12 cellular contexts compared by ENCODE assay signal in the genomic region with DNA sequence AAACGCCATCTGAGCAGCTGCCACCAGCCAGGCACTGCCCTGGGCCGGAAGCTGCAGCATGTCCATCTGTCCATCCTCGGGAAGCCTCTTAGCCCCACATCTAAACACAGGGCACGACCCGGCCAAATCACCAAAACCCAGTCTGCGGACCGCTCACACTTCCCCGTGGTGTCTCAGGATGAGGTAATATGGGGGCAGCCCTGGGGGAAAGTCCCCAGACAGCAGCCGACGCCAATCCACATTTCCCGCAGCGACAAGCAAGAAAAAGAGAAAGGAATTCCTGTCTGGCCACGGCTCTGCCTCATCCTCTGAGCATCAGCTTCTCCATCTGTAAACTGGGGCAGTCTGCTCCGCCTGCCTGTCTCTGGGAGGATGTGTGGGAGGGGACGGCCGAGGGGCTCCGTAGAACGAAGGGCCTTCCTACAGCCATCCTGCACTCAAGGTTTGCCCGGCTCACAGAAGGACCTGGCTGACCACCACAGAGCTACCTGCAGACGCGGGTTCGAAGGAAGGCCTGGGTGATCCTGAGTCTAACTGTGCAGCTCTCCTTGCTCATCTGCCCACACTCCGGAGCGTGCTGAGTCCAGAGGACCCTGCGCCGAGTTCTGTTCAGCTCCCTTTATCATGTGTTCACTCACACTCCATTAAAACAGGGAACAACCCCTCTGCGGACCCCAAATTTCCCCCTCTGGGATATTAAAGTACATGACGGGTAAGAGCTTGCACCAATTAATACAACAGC.
DNase-seq lines count a peak whose midpoint lies in the region; ATAC-seq and TF ChIP-seq lines count a peak whose summit lies in the region.
"Had no signal": no experiment of that assay in that cellular context is flagged by ENCODE, and none has a peak within 500 bp of the region (broad histone marks: within the 10 kb centered on the region; RNA-seq: fewer than 3 reads in every experiment).

No MANE protein-coding gene starts in this region.

- peak in 7 of 8 donors; percentile 18 to 62 (median 52) for ATAC-seq in heart right ventricle
- ATAC-seq in HG02763 (IDR thresholded peaks at IDR 0.05; ENCODE audit: unreplicated experiment), result no peak
- no peak for ATAC-seq in HG03342 (IDR thresholded peaks at IDR 0.05; ENCODE audit: unreplicated experiment)
- no peak for ATAC-seq in GM19395 (IDR thresholded peaks at IDR 0.05; ENCODE audit: unreplicated experiment)
- ATAC-seq: activated T-helper 17 cell treated with anti-CD3 and anti-CD28 coated beads, Interleukin-2, amount 50 U/mL, for 72 hours; naive thymus-derived CD4-positive, alpha-beta T cell had no signal

- peaks cover 13% of the 10 kb centered on the region for H3K27me3 Mint-ChIP-seq in osteocyte (ENCODE audit: unreplicated experiment)

- intact Hi-C loops in heart right ventricle (cut with DNase I), result loop anchor here in 1 of 10 donors (5.0 kb wide), 1 partner anchor 136 kb away; a partner anchor contains a TSS

- peaks cover 0 to 7% (median 0%) of the 10 kb centered on the region in 7 donors for H3K27me3 ChIP-seq in heart right ventricle

- WGBS in heart right ventricle, 2 donors, result 42 to 56% methylated on average over 28 of the region's 28 CpGs

- peaks cover 14 to 56% (median 35%) of the 10 kb centered on the region in 9 donors for H3K4me1 ChIP-seq in heart right ventricle

- H3K36me3 ChIP-seq in heart right ventricle, result no peaks in the 10 kb centered on the region

- TF ChIP-seq CTCF in heart right ventricle (IDR thresholded peaks at IDR 0.05), result no peak
- TF ChIP-seq CTCF in osteocyte (IDR thresholded peaks at IDR 0.05), result no peak

- no peaks in the 10 kb centered on the region for H3K36me3 Mint-ChIP-seq in osteocyte (ENCODE audit: unreplicated experiment)
- H3K36me3 Mint-ChIP-seq: naive thymus-derived CD4-positive, alpha-beta T cell had no signal

- H3K27ac ChIP-seq in heart right ventricle, result peak overlapping the region; percentile 4 to 84 (median 63)

- H3K27ac Mint-ChIP-seq in osteocyte (ENCODE audit: unreplicated experiment), result peak overlapping the region; percentile 20
- H3K27ac Mint-ChIP-seq: activated T-helper 17 cell treated with anti-CD3 and anti-CD28 coated beads, Interleukin-2, amount 50 U/mL, for 72 hours; naive thymus-derived CD4-positive, alpha-beta T cell had no signal

- H3K4me3 ChIP-seq in heart right ventricle, result peak overlapping the region in 2 of 10 donors; percentile 18 to 21

- H3K9me3 ChIP-seq in heart right ventricle, result no peaks in the 10 kb centered on the region

- no peak overlapping the region for H3K4me3 Mint-ChIP-seq in osteocyte (ENCODE audit: unreplicated experiment)
- H3K4me3 Mint-ChIP-seq: activated T-helper 17 cell treated with anti-CD3 and anti-CD28 coated beads, Interleukin-2, amount 50 U/mL, for 72 hours had no signal

- no peaks in the 10 kb centered on the region for H3K9me3 Mint-ChIP-seq in osteocyte (ENCODE audit: unreplicated experiment)
- H3K9me3 Mint-ChIP-seq: activated T-helper 17 cell treated with anti-CD3 and anti-CD28 coated beads, Interleukin-2, amount 50 U/mL, for 72 hours had no signal

- peak; percentile 75 for DNase-seq in EH (ENCODE audit: low read depth)
- peak; percentile 97 for DNase-seq in RPMI7951 (ENCODE audit: low read depth)
- peak in 1 of 2 donors; percentile 60 for DNase-seq in heart right ventricle
- DNase-seq in osteocyte (ENCODE audit: extremely low spot score, unreplicated experiment), result no peak
- no peak for DNase-seq in activated CD8-positive, alpha-beta memory T cell treated with anti-CD3 and anti-CD28 coated beads, Interleukin-2, amount 50 U/mL, for 48 hours
- DNase-seq: effector CD8-positive, alpha-beta T cell; naive thymus-derived CD4-positive, alpha-beta T cell; NCI-H187 treated with DMSO at 0.1 percent for 48 hours had no signal

- peaks cover 13% of the 10 kb centered on the region for H3K4me1 Mint-ChIP-seq in osteocyte (ENCODE audit: unreplicated experiment)
- H3K4me1 Mint-ChIP-seq: activated T-helper 17 cell treated with anti-CD3 and anti-CD28 coated beads, Interleukin-2, amount 50 U/mL, for 72 hours had no signal

Comparison
In these comparisons a context has a peak if more than half of its experiments do, and no peak if none do; other contexts are left out.
1. DNase-seq: peak in EH (single experiment) and RPMI7951 (single experiment); none in osteocyte (single experiment) and activated CD8-positive, alpha-beta memory T cell treated with anti-CD3 and anti-CD28 coated beads, Interleukin-2, amount 50 U/mL, for 48 hours (single experiment).
2. ATAC-seq: peak in heart right ventricle (7 of 8); none in HG02763 (single experiment), HG03342 (single experiment) and GM19395 (single experiment).